12 cellular contexts compared by ENCODE assay signal in the genomic region with DNA sequence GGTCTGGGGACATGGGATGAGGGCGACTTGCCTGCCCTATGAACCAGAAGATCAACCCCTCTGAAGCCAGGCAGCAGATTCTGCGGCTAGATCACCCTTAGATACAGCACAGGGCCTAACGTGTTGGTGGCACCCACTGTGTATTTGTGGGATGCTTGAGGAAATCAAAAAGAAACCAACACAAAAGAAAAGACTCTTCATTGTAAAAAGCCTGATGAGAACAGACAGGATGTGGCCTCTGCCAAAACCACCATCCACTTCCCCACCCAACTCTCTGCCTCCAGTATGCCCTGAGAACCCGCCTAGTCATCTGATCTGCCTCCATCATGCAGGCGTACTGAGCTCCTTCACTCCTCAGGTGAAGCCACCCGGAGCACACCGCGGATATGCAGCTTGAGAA.
A peak's percentile ranks its signal among the peaks of the same experiment; 100 is the strongest.
DNase-seq lines count a peak whose midpoint lies in the region; ATAC-seq, FAIRE-seq and TF ChIP-seq lines count a peak whose summit lies in the region.
"Had no signal": no experiment of that assay in that cellular context is flagged by ENCODE, and none has a peak within 500 bp of the region (broad histone marks: within the 10 kb centered on the region; RNA-seq: fewer than 3 reads in every experiment).

No MANE protein-coding gene starts in this region.

- H3K4me1 Mint-ChIP-seq in activated T-cell treated with anti-CD3 and anti-CD28 coated beads, Interleukin-2, amount 50 U/mL, for 72 hours (ENCODE audit: low read depth), result peaks cover 27% of the 10 kb centered on the region
- peaks cover 6% of the 10 kb centered on the region for H3K4me1 Mint-ChIP-seq in mesothelial cell of epicardium

- H3K27ac ChIP-seq in kidney (ENCODE audit: low read depth in 2 of 2, low read length in 2 of 2), result no peak overlapping the region
- H3K27ac ChIP-seq: HL-60 had no signal

- ATAC-seq in activated T-cell treated with anti-CD3 and anti-CD28 coated beads, Interleukin-2, amount 50 U/mL, for 72 hours (replicated peaks in 1 of 2), result peak; percentile 96 to 97
- no peak for ATAC-seq in GM18517 (IDR thresholded peaks at IDR 0.05; ENCODE audit: unreplicated experiment)
- ATAC-seq in HG03342 (IDR thresholded peaks at IDR 0.05; ENCODE audit: unreplicated experiment), result no peak

- peaks cover 46% of the 10 kb centered on the region for H3K27me3 Mint-ChIP-seq in activated T-cell treated with anti-CD3 and anti-CD28 coated beads, Interleukin-2, amount 50 U/mL, for 72 hours (ENCODE audit: low read depth)
- no peaks in the 10 kb centered on the region for H3K27me3 Mint-ChIP-seq in mesothelial cell of epicardium (ENCODE audit: low read depth)

- H3K4me1 ChIP-seq in kidney (ENCODE audit: control insufficient read depth in 1 of 2, insufficient read depth in 1 of 2, low read depth in 1 of 2, low read length in 2 of 2), result no peaks in the 10 kb centered on the region
- H3K4me1 ChIP-seq: Caco-2 had no signal

- intact Hi-C loops in kidney (cut with DNase I), result no loop called here

- no peaks in the 10 kb centered on the region for H3K36me3 ChIP-seq in kidney (ENCODE audit: control insufficient read depth in 1 of 2, insufficient read depth in 2 of 2, low read length in 2 of 2)

- FAIRE-seq in kidney (lab: Jason Lieb, UNC), result no peak
- FAIRE-seq: H54 had no signal

- no peaks in the 10 kb centered on the region for H3K9me3 ChIP-seq in kidney (ENCODE audit: control insufficient read depth in 1 of 2, low read length in 2 of 2)
- H3K9me3 ChIP-seq: Caco-2 had no signal

- no peak overlapping the region for H3K27ac Mint-ChIP-seq in activated T-cell treated with anti-CD3 and anti-CD28 coated beads, Interleukin-2, amount 50 U/mL, for 72 hours
- H3K27ac Mint-ChIP-seq in mesothelial cell of epicardium, result no peak overlapping the region
- H3K27ac Mint-ChIP-seq: nephron progenitor cell had no signal

- H3K36me3 Mint-ChIP-seq in activated T-cell treated with anti-CD3 and anti-CD28 coated beads, Interleukin-2, amount 50 U/mL, for 72 hours (ENCODE audit: insufficient read depth in 2 of 2), result peaks cover 0 to 2% of the 10 kb centered on the region in 2 donors
- H3K36me3 Mint-ChIP-seq in mesothelial cell of epicardium, result peaks cover 23% of the 10 kb centered on the region

- peak overlapping the region; percentile 39 to 44 for H3K4me3 Mint-ChIP-seq in activated T-cell treated with anti-CD3 and anti-CD28 coated beads, Interleukin-2, amount 50 U/mL, for 72 hours
- no peak overlapping the region for H3K4me3 Mint-ChIP-seq in mesothelial cell of epicardium
- H3K4me3 Mint-ChIP-seq: nephron progenitor cell had no signal

- DNase-seq in CD1c-positive myeloid dendritic cell (ENCODE audit: extremely low spot score), result peak; percentile 2
- peak; percentile 44 for DNase-seq in NCI-H2029 (lab: John Stamatoyannopoulos, UW)
- DNase-seq in activated T-cell treated with anti-CD3 and anti-CD28 coated beads, Interleukin-2, amount 50 U/mL, for 72 hours, result peak; percentile 62 to 67
- DNase-seq in stimulated activated CD4-positive, alpha-beta T cell treated with anti-CD3 and anti-CD28 coated beads, Interleukin-12 subunit alpha, Interleukin-12 subunit beta, amount 100 ng/mL, for 4 hours, result peak; percentile 2
- no peak for DNase-seq in mesothelial cell of epicardium (ENCODE audit: low spot score in 2 of 2, unreplicated experiment in 2 of 2)
- DNase-seq in kidney, result no peak
- DNase-seq: Caco-2, nephron progenitor cell had no signal

- H3K9ac ChIP-seq in kidney (ENCODE audit: low read length in 2 of 2), result no peak overlapping the region

- H3K9me3 Mint-ChIP-seq in activated T-cell treated with anti-CD3 and anti-CD28 coated beads, Interleukin-2, amount 50 U/mL, for 72 hours, result peaks cover 1 to 2% of the 10 kb centered on the region in 2 donors
- peaks cover 20% of the 10 kb centered on the region for H3K9me3 Mint-ChIP-seq in mesothelial cell of epicardium

- no peak overlapping the region for H3K4me3 ChIP-seq in kidney (ENCODE audit: low read length in 2 of 2)

- TF ChIP-seq CTCF in mesothelial cell of epicardium (IDR thresholded peaks at IDR 0.05; ENCODE audit: unreplicated experiment), result no peak
- TF ChIP-seq CTCF in kidney (IDR thresholded peaks at IDR 0.05; ENCODE audit: borderline replicate concordance, extremely low read depth, insufficient read depth), result no peak

Comparison
In these comparisons a context has a peak if more than half of its experiments do, and no peak if none do; other contexts are left out.
1. DNase-seq: peak in CD1c-positive myeloid dendritic cell (single experiment), NCI-H2029 (single experiment), activated T-cell treated with anti-CD3 and anti-CD28 coated beads, Interleukin-2, amount 50 U/mL, for 72 hours (2 of 2) and stimulated activated CD4-positive, alpha-beta T cell treated with anti-CD3 and anti-CD28 coated beads, Interleukin-12 subunit alpha, Interleukin-12 subunit beta, amount 100 ng/mL, for 4 hours (single experiment); none in mesothelial cell of epicardium (0 of 2) and kidney (single experiment).
2. ATAC-seq: peak in activated T-cell treated with anti-CD3 and anti-CD28 coated beads, Interleukin-2, amount 50 U/mL, for 72 hours (2 of 2); none in GM18517 (single experiment) and HG03342 (single experiment).